Comparison of ENCODE assay signal across 24 cellular contexts in genomic region chrX:119529355-119530276, GRCh38. TPM values are rescaled to one million over a fixed set of nuclear protein-coding genes. Genes with fewer than 3 reads are reported as not detected.
DNase-seq lines count a peak whose midpoint lies in the region; ATAC-seq and TF ChIP-seq lines count a peak whose summit lies in the region.
"Had no signal": no experiment of that assay in that cellular context is flagged by ENCODE, and none has a peak within 500 bp of the region (broad histone marks: within the 10 kb centered on the region; RNA-seq: fewer than 3 reads in every experiment).

No MANE protein-coding gene starts in this region.

- DNase-seq in left ventricle myocardium inferior (no peak), Right ventricle myocardium inferior (ENCODE audit: missing footprints) (no peak), SIG-M5 (lab: John Stamatoyannopoulos, UW) (peak; percentile 41), iris pigment epithelial cell (ENCODE audit: low read depth) (peak; percentile 17), NCI-H1092 treated with DMSO at 0.1 percent for 48 hours (lab: John Stamatoyannopoulos, UW) (no peak), DMS153 (lab: John Stamatoyannopoulos, UW) (no peak)
- no peak for DNase-seq in activated CD4-positive, alpha-beta T cell treated with anti-CD3 and anti-CD28 coated beads, Interleukin-2, amount 50 U/mL, for 1 hour
- DNase-seq: activated CD4-positive, alpha-beta memory T cell treated with anti-CD3 and anti-CD28 coated beads for 36 hours; activated effector memory CD4-positive, alpha-beta T cell treated with anti-CD3 and anti-CD28 coated beads, Interleukin-2, amount 50 U/mL, for 16 hours; DMS79; effector memory CD8-positive, alpha-beta T cell; NCI-H82; SK-N-SH; small intestine; stimulated activated CD4-positive, alpha-beta T cell treated with anti-CD3 and anti-CD28 coated beads, Interleukin-4, amount 100 ng/mL, for 1 hour; stimulated activated naive CD8-positive, alpha-beta T cell treated with anti-CD3 and anti-CD28 coated beads, Interleukin-15, Interleukin-2, amounts not matched to agents 100 U/mL and 50 U/mL, for 24 hours; thyroid gland had no signal

- no peaks in the 10 kb centered on the region for H3K27me3 ChIP-seq in left ventricle myocardium inferior (ENCODE audit: low read depth)
- H3K27me3 ChIP-seq: neutrophil, thyroid gland had no signal

- no peaks in the 10 kb centered on the region for H3K9me3 ChIP-seq in left ventricle myocardium inferior (replicated peaks)
- H3K9me3 ChIP-seq: neutrophil, SK-N-SH, thyroid gland had no signal

- peak overlapping the region; percentile 23 for H3K27ac ChIP-seq in left ventricle myocardium inferior (replicated peaks)
- H3K27ac ChIP-seq: 22Rv1, HL-60, neutrophil, thyroid gland had no signal

- no peaks in the 10 kb centered on the region for H3K4me1 ChIP-seq in left ventricle myocardium inferior
- H3K4me1 ChIP-seq: thyroid gland had no signal

- no peak for TF ChIP-seq CTCF in left ventricle myocardium inferior (IDR thresholded peaks at IDR 0.05; ENCODE audit: borderline replicate concordance)

- intact Hi-C loops in left ventricle myocardium inferior (cut with micrococcal nuclease) = no loop called here
- intact Hi-C loops in Right ventricle myocardium inferior (cut with DNase I) = no loop called here

- no peak overlapping the region for H3K4me3 ChIP-seq in left ventricle myocardium inferior
- H3K4me3 ChIP-seq: lung, thyroid gland had no signal

- ATAC-seq in Right ventricle myocardium inferior (no peak), HG03565 (IDR thresholded peaks at IDR 0.05; ENCODE audit: unreplicated experiment) (no peak)
- ATAC-seq: effector memory CD8-positive, alpha-beta T cell; esophagus mucosa; HepG2; stimulated activated naive CD8-positive, alpha-beta T cell treated with anti-CD3 and anti-CD28 coated beads, Interleukin-15, Interleukin-2, amounts not matched to agents 100 U/mL and 50 U/mL, for 24 hours had no signal

- H3K36me3 ChIP-seq in left ventricle myocardium inferior = no peaks in the 10 kb centered on the region
- H3K36me3 ChIP-seq: neutrophil, thyroid gland had no signal

RNA-seq across cellular contexts. Expression of gene STEEP1, which starts 35.6 kb away (rescaled TPM):
- total RNA-seq in left ventricle myocardium inferior (15.2 TPM), Right ventricle myocardium inferior (12.6 TPM)

RNA-seq across cellular contexts. Expression of gene UBE2A, which starts 44.7 kb away (rescaled TPM):
- total RNA-seq in left ventricle myocardium inferior (61.2 TPM), Right ventricle myocardium inferior (66.3 TPM)

Comparison
In these comparisons a context has a peak if more than half of its experiments do, and no peak if none do; other contexts are left out.
1. DNase-seq: peak in SIG-M5 (single experiment) and iris pigment epithelial cell (single experiment); none in left ventricle myocardium inferior (single experiment), Right ventricle myocardium inferior (single experiment), NCI-H1092 treated with DMSO at 0.1 percent for 48 hours (single experiment), DMS153 (single experiment) and activated CD4-positive, alpha-beta T cell treated with anti-CD3 and anti-CD28 coated beads, Interleukin-2, amount 50 U/mL, for 1 hour (single experiment).